32 cellular contexts compared by ENCODE assay signal in the genomic region with DNA sequence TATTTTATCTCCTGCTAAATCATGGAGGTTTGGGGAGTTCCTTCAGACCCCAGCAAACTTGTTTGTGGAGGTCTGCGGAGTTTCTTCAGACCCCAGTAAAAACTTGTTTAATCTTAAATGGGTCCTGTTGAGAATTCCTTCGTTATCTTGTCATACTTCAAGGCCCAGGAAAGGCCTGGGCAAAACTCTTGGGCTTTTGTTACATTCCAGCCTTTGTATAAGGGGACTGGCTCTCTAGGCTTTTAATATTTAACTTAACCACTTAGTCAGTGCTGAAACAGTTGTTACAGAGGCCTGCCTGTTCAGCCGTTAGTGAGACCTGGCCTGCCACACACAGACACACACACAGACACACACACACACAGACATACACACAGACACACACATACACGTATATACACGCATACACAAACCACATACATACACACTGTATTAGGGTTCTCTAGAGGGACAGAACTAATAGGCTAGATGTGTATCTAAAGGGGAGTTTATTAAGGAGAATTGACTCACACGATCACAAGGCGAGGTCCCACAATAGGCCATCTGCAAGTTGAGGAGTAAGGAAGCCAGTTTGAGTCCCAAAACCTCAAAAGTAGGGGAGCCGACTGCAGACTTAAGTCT. TPM values are rescaled to one million over a fixed set of nuclear protein-coding genes. Genes with fewer than 3 reads are reported as not detected.
A peak's percentile ranks its signal among the peaks of the same experiment; 100 is the strongest.
DNase-seq lines count a peak whose midpoint lies in the region; ATAC-seq, FAIRE-seq and TF ChIP-seq lines count a peak whose summit lies in the region.
"Had no signal": no experiment of that assay in that cellular context is flagged by ENCODE, and none has a peak within 500 bp of the region (broad histone marks: within the 10 kb centered on the region; RNA-seq: fewer than 3 reads in every experiment).

No MANE protein-coding gene starts in this region.

- no peaks in the 10 kb centered on the region for H3K36me3 Mint-ChIP-seq in WTC11
- no peaks in the 10 kb centered on the region for H3K36me3 Mint-ChIP-seq in neural crest cell (ENCODE audit: low read depth)
- H3K36me3 Mint-ChIP-seq: activated naive CD8-positive, alpha-beta T cell treated with anti-CD3 and anti-CD28 coated beads for 36 hours; memory B cell had no signal

- in situ Hi-C loops in Caki2 (cut with HindIII; ENCODE audit: low pct_unique_long_range_greater_than_20kb, low sequenced_read_pairs) = no loop called here

- H3K27ac ChIP-seq in kidney (ENCODE audit: low read depth in 2 of 2, low read length in 2 of 2) = no peak overlapping the region
- H3K27ac ChIP-seq: prostate gland, tibial artery had no signal

- no peak overlapping the region for H3K9ac ChIP-seq in kidney (ENCODE audit: low read length in 2 of 2)

- H3K4me3 Mint-ChIP-seq in WTC11 (no peak overlapping the region), neural crest cell (no peak overlapping the region)
- H3K4me3 Mint-ChIP-seq: activated naive CD8-positive, alpha-beta T cell treated with anti-CD3 and anti-CD28 coated beads for 36 hours; activated T-cell treated with anti-CD3 and anti-CD28 coated beads, Interleukin-2, amount 50 U/mL, for 24 hours; memory B cell had no signal

- H3K27me3 Mint-ChIP-seq in WTC11 (ENCODE audit: low read depth) = no peaks in the 10 kb centered on the region; the same call in 1 of the 2 replicates
- no peaks in the 10 kb centered on the region for H3K27me3 Mint-ChIP-seq in neural crest cell (ENCODE audit: low read depth)

- POLR2A ChIA-PET in WTC11 (lab: Charles Lee) = no interaction called here

- H3K36me3 ChIP-seq in kidney (ENCODE audit: control insufficient read depth in 1 of 2, insufficient read depth in 2 of 2, low read length in 2 of 2) = no peaks in the 10 kb centered on the region
- H3K36me3 ChIP-seq: BE2C, Peyer's patch, prostate gland, tibial artery had no signal

- peak; percentile 70 for DNase-seq in Caki2 (ENCODE audit: low read depth)
- no peak for DNase-seq in WTC11 (ENCODE audit: low spot score)
- DNase-seq in kidney = no peak
- no peak for DNase-seq in neural crest cell (ENCODE audit: low read depth, low spot score)
- no peak for DNase-seq in NCI-H226
- no peak for DNase-seq in head of caudate nucleus
- DNase-seq: activated CD4-positive, CD25-positive, alpha-beta regulatory T cell; activated gamma-delta T cell; activated naive CD8-positive, alpha-beta T cell treated with anti-CD3 and anti-CD28 coated beads for 36 hours; activated T-cell treated with anti-CD3 and anti-CD28 coated beads, Interleukin-2, amount 50 U/mL, for 24 hours; anterior cingulate cortex; BE2C; DMS153; effector memory CD4-positive, alpha-beta T cell; left cardiac atrium; NCI-H1048; NCI-H1694; NCI-H446 treated with DMSO at 0.1 percent for 48 hours; NCI-H774; Peyer's patch; SIG-M5; stimulated activated CD4-positive, alpha-beta T cell treated with anti-CD3 and anti-CD28 coated beads, Interleukin-15, amount 100 ng/mL, for 24 hours; stimulated activated CD4-positive, alpha-beta T cell treated with anti-CD3 and anti-CD28 coated beads, Interleukin-4, amount 100 ng/mL, for 4 hours; T-helper 9 cell; tibial artery had no signal

- H3K4me1 ChIP-seq in kidney (ENCODE audit: control insufficient read depth in 1 of 2, insufficient read depth in 1 of 2, low read depth in 1 of 2, low read length in 2 of 2) = peaks cover 8 to 10% of the 10 kb centered on the region in 2 donors
- H3K4me1 ChIP-seq: BE2C, prostate gland had no signal

- peak; percentile 21 for FAIRE-seq in kidney (lab: Jason Lieb, UNC)
- FAIRE-seq: colon had no signal

- peaks cover 5% of the 10 kb centered on the region for H3K4me1 Mint-ChIP-seq in WTC11
- H3K4me1 Mint-ChIP-seq in neural crest cell = no peaks in the 10 kb centered on the region
- H3K4me1 Mint-ChIP-seq: activated naive CD8-positive, alpha-beta T cell treated with anti-CD3 and anti-CD28 coated beads for 36 hours; memory B cell had no signal

- TF ChIP-seq CTCF in WTC11 (IDR thresholded peaks at IDR 0.05) = no peak
- TF ChIP-seq CTCF in kidney (IDR thresholded peaks at IDR 0.05; ENCODE audit: borderline replicate concordance, extremely low read depth, insufficient read depth) = no peak
- no peak for TF ChIP-seq CTCF in neural crest cell (conservative IDR thresholded peaks at IDR 0.05)

- H3K27ac Mint-ChIP-seq in WTC11 (no peak overlapping the region), neural crest cell (ENCODE audit: unreplicated experiment) (peak overlapping the region; percentile 3)
- H3K27ac Mint-ChIP-seq: activated naive CD8-positive, alpha-beta T cell treated with anti-CD3 and anti-CD28 coated beads for 36 hours; activated T-cell treated with anti-CD3 and anti-CD28 coated beads, Interleukin-2, amount 50 U/mL, for 24 hours; memory B cell had no signal

- ATAC-seq in WTC11 = no peak
- no peak for ATAC-seq in GM19463 (IDR thresholded peaks at IDR 0.05; ENCODE audit: unreplicated experiment)
- ATAC-seq in HG03469 (IDR thresholded peaks at IDR 0.05; ENCODE audit: unreplicated experiment) = no peak
- ATAC-seq: left cardiac atrium had no signal

- CTCF ChIA-PET in WTC11 (lab: Charles Lee) = no interaction called here

- H3K4me3 ChIP-seq in kidney (ENCODE audit: low read length in 2 of 2) = no peak overlapping the region
- H3K4me3 ChIP-seq: Peyer's patch, prostate gland, tibial artery had no signal

- no peaks in the 10 kb centered on the region for H3K9me3 ChIP-seq in kidney (ENCODE audit: control insufficient read depth in 1 of 2, low read length in 2 of 2)
- H3K9me3 ChIP-seq: BE2C, Peyer's patch, prostate gland, tibial artery had no signal

- intact Hi-C loops in kidney (cut with DNase I) (no loop called here), head of caudate nucleus (cut with DNase I) (no loop called here)

- no peaks in the 10 kb centered on the region for H3K9me3 Mint-ChIP-seq in WTC11
- no peaks in the 10 kb centered on the region for H3K9me3 Mint-ChIP-seq in neural crest cell
- H3K9me3 Mint-ChIP-seq: activated naive CD8-positive, alpha-beta T cell treated with anti-CD3 and anti-CD28 coated beads for 36 hours; activated T-cell treated with anti-CD3 and anti-CD28 coated beads, Interleukin-2, amount 50 U/mL, for 24 hours; memory B cell had no signal

TF ChIP-seq in WTC11, 78 proteins besides CTCF, POLR2A, EP300 and RAD21:
- TF ChIP-seq GABPB1 (CRISPR knock-in tag; IDR thresholded peaks at IDR 0.05) (peak; percentile 51), EMX1 (CRISPR knock-in tag; IDR thresholded peaks at IDR 0.05) (no peak)
TF ChIP-seq in WTC11: peak in this region for 1.

RNA-seq across cellular contexts. Expression of a gene that starts 21.3 kb away (rescaled TPM):
- 368 and 404 TPM in 2 replicates for total RNA-seq in Caki2 (2014; rRNA removed; shearing (Covaris generic); ENCODE audit: low replicate concordance)
- total RNA-seq in WTC11 (2021) = 52.1 to 68.5 TPM (median 60.8 TPM) in 3 replicates
- 852 TPM for total RNA-seq in kidney
- 942 TPM for polyA plus RNA-seq in kidney (ENCODE audit: insufficient read depth, low read depth, low replicate concordance)
- total RNA-seq in neural crest cell = 145 and 146 TPM in 2 replicates

RNA-seq across cellular contexts. Expression of a gene that starts 29.7 kb away (rescaled TPM):
- 16.1 and 28.3 TPM in 2 replicates for total RNA-seq in Caki2 (2014; rRNA removed; shearing (Covaris generic); ENCODE audit: low replicate concordance)
- total RNA-seq in WTC11 (2021) (not detected in 3 replicates), kidney (not detected), neural crest cell (not detected in 2 replicates)
- not detected for polyA plus RNA-seq in kidney (ENCODE audit: insufficient read depth, low read depth, low replicate concordance)
- total RNA-seq: activated naive CD8-positive, alpha-beta T cell treated with anti-CD3 and anti-CD28 coated beads for 36 hours; fibroblast of villous mesenchyme; left cardiac atrium; Peyer's patch had no signal
- polyA plus RNA-seq: esophagus had no signal

RNA-seq across cellular contexts. Expression of a gene that starts 53.4 kb away (rescaled TPM):
- total RNA-seq in Caki2 (2014; rRNA removed; shearing (Covaris generic); ENCODE audit: low replicate concordance) = not detected in 2 replicates
- total RNA-seq in WTC11 (2021) (not detected in 3 replicates), kidney (not detected), neural crest cell (not detected in 2 replicates)
- polyA plus RNA-seq in kidney (ENCODE audit: insufficient read depth, low read depth, low replicate concordance) = not detected
- total RNA-seq: activated naive CD8-positive, alpha-beta T cell treated with anti-CD3 and anti-CD28 coated beads for 36 hours; fibroblast of villous mesenchyme; left cardiac atrium; Peyer's patch; prostate gland had no signal

Comparison
In these comparisons a context has a peak if more than half of its experiments do, and no peak if none do; other contexts are left out.
1. RNA of a gene that starts 29.7 kb away (total RNA-seq): 16.1 to 28.3 TPM in Caki2; not detected in WTC11, not detected in kidney (single experiment) and not detected in neural crest cell; every median in the first group is over 10 times any median in the second.